24 cellular contexts compared by ENCODE assay signal in genomic region chr7:126805351-126805750, GRCh38.
"Had no signal": no experiment of that assay in that cellular context is flagged by ENCODE, and none has a peak within 500 bp of the region (broad histone marks: within the 10 kb centered on the region; RNA-seq: fewer than 3 reads in every experiment).

No MANE protein-coding gene starts in this region.

- H3K4me1 Mint-ChIP-seq: naive thymus-derived CD4-positive, alpha-beta T cell; stimulated activated memory B cell treated with anti-CD40 and anti-IgM and Interleukin-4, amounts not matched to agents 10 μg/mL and 1 μg/mL and 100 μg/mL, for 72 hours had no signal

- H3K4me1 ChIP-seq: left ventricle myocardium inferior, right atrium auricular region, right lobe of liver, suprapubic skin, tibial artery, upper lobe of right lung had no signal

- H3K36me3 ChIP-seq: left ventricle myocardium inferior, ovary, right atrium auricular region, right lobe of liver, suprapubic skin, thoracic aorta, tibial artery, upper lobe of right lung had no signal

- H3K36me3 Mint-ChIP-seq: naive thymus-derived CD4-positive, alpha-beta T cell; natural killer cell treated with Interleukin-12 subunit alpha and Interleukin-12 subunit beta and Interleukin-15 and Interleukin-18, amount 100 ng/mL, for 72 hours; stimulated activated memory B cell treated with anti-CD40 and anti-IgM and Interleukin-4, amounts not matched to agents 10 μg/mL and 1 μg/mL and 100 μg/mL, for 72 hours had no signal

- H3K27me3 ChIP-seq: ovary, right atrium auricular region, right lobe of liver, suprapubic skin, tibial artery, upper lobe of right lung had no signal

- H3K4me3 ChIP-seq: left ventricle myocardium inferior, lung, mucosa of descending colon, ovary, right atrium auricular region, right lobe of liver, smooth muscle cell, suprapubic skin, thoracic aorta, tibial artery, upper lobe of right lung had no signal

- DNase-seq: hypothalamus; islet precursor cell; left ventricle myocardium inferior; midbrain; naive thymus-derived CD4-positive, alpha-beta T cell; right lobe of liver; stimulated activated CD4-positive, alpha-beta T cell treated with anti-CD3 and anti-CD28 coated beads, Interleukin-1b, Interleukin-23, amount 100 ng/mL, for 48 hours; stimulated activated CD4-positive, alpha-beta T cell treated with anti-CD3 and anti-CD28 coated beads, Interleukin-2, amount 100 ng/mL, for 48 hours; stimulated activated CD4-positive, alpha-beta T cell treated with anti-CD3 and anti-CD28 coated beads, Interleukin-4, amount 100 ng/mL, for 4 hours; stimulated activated CD8-positive, alpha-beta memory T cell treated with anti-CD3 and anti-CD28 coated beads, Interleukin-4, amount 100 ng/mL, for 48 hours; stimulated activated naive CD4-positive, alpha-beta T cell treated with Interleukin-2 at 50 U/mL for 16 hours; tibial artery; trophoblast cell; upper lobe of right lung had no signal

- H3K27me3 Mint-ChIP-seq: progenitor cell of endocrine pancreas had no signal

- H3K9me3 Mint-ChIP-seq: stimulated activated memory B cell treated with anti-CD40 and anti-IgM and Interleukin-4, amounts not matched to agents 10 μg/mL and 1 μg/mL and 100 μg/mL, for 72 hours had no signal

- ATAC-seq: mucosa of descending colon; naive thymus-derived CD4-positive, alpha-beta T cell; natural killer cell treated with Interleukin-12 subunit alpha and Interleukin-12 subunit beta and Interleukin-15 and Interleukin-18, amount 100 ng/mL, for 72 hours; right lobe of liver; stimulated activated memory B cell treated with anti-CD40 and anti-IgM and Interleukin-4, amounts not matched to agents 10 μg/mL and 1 μg/mL and 100 μg/mL, for 72 hours; upper lobe of right lung had no signal

- H3K27ac Mint-ChIP-seq: naive thymus-derived CD4-positive, alpha-beta T cell; natural killer cell treated with Interleukin-12 subunit alpha and Interleukin-12 subunit beta and Interleukin-15 and Interleukin-18, amount 100 ng/mL, for 72 hours; progenitor cell of endocrine pancreas; stimulated activated memory B cell treated with anti-CD40 and anti-IgM and Interleukin-4, amounts not matched to agents 10 μg/mL and 1 μg/mL and 100 μg/mL, for 72 hours had no signal

- H3K4me3 Mint-ChIP-seq: naive thymus-derived CD4-positive, alpha-beta T cell; natural killer cell treated with Interleukin-12 subunit alpha and Interleukin-12 subunit beta and Interleukin-15 and Interleukin-18, amount 100 ng/mL, for 72 hours; stimulated activated memory B cell treated with anti-CD40 and anti-IgM and Interleukin-4, amounts not matched to agents 10 μg/mL and 1 μg/mL and 100 μg/mL, for 72 hours had no signal

- H3K27ac ChIP-seq: left ventricle myocardium inferior, ovary, right atrium auricular region, right lobe of liver, suprapubic skin, thoracic aorta, tibial artery, upper lobe of right lung had no signal

- H3K9me3 ChIP-seq: mucosa of descending colon, ovary, right atrium auricular region, right lobe of liver, suprapubic skin, thoracic aorta, tibial artery, upper lobe of right lung had no signal
